ENCODE assay signal across 34 cellular contexts in the genomic region with DNA sequence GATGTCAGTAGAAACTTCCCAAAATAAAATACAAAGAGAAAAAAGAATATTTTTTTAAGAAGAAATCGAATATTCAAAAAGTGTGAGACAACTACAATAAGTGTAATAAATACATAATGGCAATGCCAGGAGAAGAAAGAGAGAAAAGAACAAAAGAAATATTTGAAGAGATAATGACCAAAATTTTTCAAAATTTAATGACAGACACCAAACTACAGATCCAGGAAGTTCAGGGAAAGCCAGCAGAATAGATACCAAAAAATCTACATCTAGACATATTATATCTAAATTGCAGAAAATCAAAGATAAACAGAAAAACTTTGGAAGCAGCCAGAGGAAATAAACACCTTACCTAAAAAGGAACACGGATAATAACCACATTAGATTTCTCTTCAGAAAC.
"Had no signal": no experiment of that assay in that cellular context is flagged by ENCODE, and none has a peak within 500 bp of the region (broad histone marks: within the 10 kb centered on the region; RNA-seq: fewer than 3 reads in every experiment).

No MANE protein-coding gene starts in this region.

- H3K36me3 Mint-ChIP-seq: activated CD8-positive, alpha-beta memory T cell treated with anti-CD3 and anti-CD28 coated beads, Interleukin-2, amount 10 ng/mL, durations not matched to agents 7 days and 5 days; activated naive CD8-positive, alpha-beta T cell; activated naive CD8-positive, alpha-beta T cell treated with anti-CD3 and anti-CD28 coated beads, Interleukin-2, amount 10 ng/mL, durations not matched to agents 7 days and 5 days; brain had no signal

- H3K27me3 Mint-ChIP-seq: activated CD4-positive, alpha-beta memory T cell treated with anti-CD3 and anti-CD28 coated beads for 36 hours; activated CD4-positive, alpha-beta T cell treated with anti-CD3 and anti-CD28 coated beads, Interleukin-2, amount 10 ng/mL, durations not matched to agents 24 days and 14 days; activated naive CD4-positive, alpha-beta T cell treated with anti-CD3 and anti-CD28 coated beads, Interleukin-2, amount 10 ng/mL, durations not matched to agents 7 days and 5 days; activated naive CD4-positive, alpha-beta T cell treated with anti-CD3 and anti-CD28 coated beads, Interleukin-2, amount 50 U/mL, for 24 hours; activated T-cell treated with anti-CD3 and anti-CD28 coated beads, Interleukin-2, amount 50 U/mL, for 24 hours; central memory CD8-positive, alpha-beta T cell; T-cell had no signal

- H3K27me3 ChIP-seq: ascending aorta, cardiac muscle cell had no signal

- DNase-seq: activated B cell treated with CpG ODN at 0.5 μM for 24 hours; activated CD4-positive, alpha-beta memory T cell treated with anti-CD3 and anti-CD28 coated beads for 36 hours; activated CD4-positive, alpha-beta T cell treated with anti-CD3 and anti-CD28 coated beads for 4 hours; activated CD4-positive, alpha-beta T cell treated with anti-CD3 and anti-CD28 coated beads, Interleukin-2, amount 10 ng/mL, durations not matched to agents 24 days and 14 days; activated CD4-positive, alpha-beta T cell treated with anti-CD3 and anti-CD28 coated beads, Interleukin-2, amount 50 U/mL, for 1 hour; activated CD4-positive, alpha-beta T cell treated with anti-CD3 and anti-CD28 coated beads, Interleukin-2, amount 50 U/mL, for 4 hours; activated CD4-positive, CD25-positive, alpha-beta regulatory T cell treated with anti-CD3 and anti-CD28 coated beads, Interleukin-2, amount 50 U/mL, for 72 hours; activated CD8-positive, alpha-beta memory T cell treated with anti-CD3 and anti-CD28 coated beads for 24 hours; activated CD8-positive, alpha-beta memory T cell treated with anti-CD3 and anti-CD28 coated beads, Interleukin-2, amount 10 ng/mL, durations not matched to agents 7 days and 5 days; activated CD8-positive, alpha-beta memory T cell treated with anti-CD3 and anti-CD28 coated beads, Interleukin-2, amount 50 U/mL, for 48 hours; activated CD8-positive, alpha-beta T cell treated with anti-CD3 and anti-CD28 coated beads, Interleukin-2, amount 10 ng/mL, durations not matched to agents 7 days and 5 days; activated effector memory CD4-positive, alpha-beta T cell treated with anti-CD3 and anti-CD28 coated beads, Interleukin-2, amount 50 U/mL, for 16 hours; activated naive CD4-positive, alpha-beta T cell treated with anti-CD3 and anti-CD28 coated beads, Interleukin-2, amount 10 ng/mL, durations not matched to agents 7 days and 5 days; activated naive CD4-positive, alpha-beta T cell treated with Interleukin-2 at 50 U/mL for 16 hours; activated naive CD8-positive, alpha-beta T cell treated with anti-CD3 and anti-CD28 coated beads, Interleukin-2, amount 10 ng/mL, durations not matched to agents 7 days and 5 days; activated naive CD8-positive, alpha-beta T cell treated with anti-CD3 and anti-CD28 coated beads, Interleukin-2, amount 50 U/mL, for 24 hours; activated T-cell treated with anti-CD3 and anti-CD28 coated beads, Interleukin-2, amount 50 U/mL, for 24 hours; activated T-cell treated with anti-CD3 and anti-CD28 coated beads, Interleukin-2, amount 50 U/mL, for 48 hours; amygdala; anterior cingulate cortex; caudate nucleus; cerebellar nuclear complex; T-cell; T-helper 2 cell; T-helper 9 cell had no signal

- H3K4me1 Mint-ChIP-seq: activated naive CD8-positive, alpha-beta T cell treated with anti-CD3 and anti-CD28 coated beads, Interleukin-2, amount 50 U/mL, for 24 hours; brain had no signal

- FAIRE-seq: bronchial epithelial cell, TTC549 had no signal

- H3K27ac Mint-ChIP-seq: activated B cell treated with CpG ODN at 0.5 μM for 24 hours; activated CD4-positive, alpha-beta memory T cell treated with anti-CD3 and anti-CD28 coated beads for 36 hours; activated CD4-positive, alpha-beta T cell treated with anti-CD3 and anti-CD28 coated beads, Interleukin-2, amount 10 ng/mL, durations not matched to agents 24 days and 14 days; activated CD8-positive, alpha-beta memory T cell treated with anti-CD3 and anti-CD28 coated beads, Interleukin-2, amount 10 ng/mL, durations not matched to agents 7 days and 5 days; activated CD8-positive, alpha-beta T cell treated with anti-CD3 and anti-CD28 coated beads, Interleukin-2, amount 10 ng/mL, durations not matched to agents 7 days and 5 days; activated naive CD4-positive, alpha-beta T cell treated with anti-CD3 and anti-CD28 coated beads, Interleukin-2, amount 10 ng/mL, durations not matched to agents 7 days and 5 days; activated naive CD4-positive, alpha-beta T cell treated with anti-CD3 and anti-CD28 coated beads, Interleukin-2, amount 50 U/mL, for 24 hours; activated naive CD8-positive, alpha-beta T cell; activated naive CD8-positive, alpha-beta T cell treated with anti-CD3 and anti-CD28 coated beads, Interleukin-2, amount 10 ng/mL, durations not matched to agents 7 days and 5 days; activated naive CD8-positive, alpha-beta T cell treated with anti-CD3 and anti-CD28 coated beads, Interleukin-2, amount 50 U/mL, for 24 hours; activated T-cell treated with anti-CD3 and anti-CD28 coated beads, Interleukin-2, amount 50 U/mL, for 24 hours; brain; T-cell; T-helper 2 cell treated with Interferon-gamma antibody and Interleukin-4, amounts not matched to agents 5 μg/mL and 100 μg/mL, for 36 hours had no signal

- H3K9me3 ChIP-seq: ascending aorta had no signal

- H3K4me3 Mint-ChIP-seq: activated B cell treated with CpG ODN at 0.5 μM for 24 hours; activated CD4-positive, alpha-beta memory T cell treated with anti-CD3 and anti-CD28 coated beads for 36 hours; activated CD4-positive, alpha-beta T cell treated with anti-CD3 and anti-CD28 coated beads, Interleukin-2, amount 10 ng/mL, durations not matched to agents 24 days and 14 days; activated CD8-positive, alpha-beta memory T cell treated with anti-CD3 and anti-CD28 coated beads, Interleukin-2, amount 10 ng/mL, durations not matched to agents 7 days and 5 days; activated CD8-positive, alpha-beta T cell treated with anti-CD3 and anti-CD28 coated beads, Interleukin-2, amount 10 ng/mL, durations not matched to agents 7 days and 5 days; activated naive CD4-positive, alpha-beta T cell treated with anti-CD3 and anti-CD28 coated beads, Interleukin-2, amount 10 ng/mL, durations not matched to agents 7 days and 5 days; activated naive CD4-positive, alpha-beta T cell treated with anti-CD3 and anti-CD28 coated beads, Interleukin-2, amount 50 U/mL, for 24 hours; activated naive CD8-positive, alpha-beta T cell; activated naive CD8-positive, alpha-beta T cell treated with anti-CD3 and anti-CD28 coated beads, Interleukin-2, amount 10 ng/mL, durations not matched to agents 7 days and 5 days; activated naive CD8-positive, alpha-beta T cell treated with anti-CD3 and anti-CD28 coated beads, Interleukin-2, amount 50 U/mL, for 24 hours; activated T-cell treated with anti-CD3 and anti-CD28 coated beads, Interleukin-2, amount 50 U/mL, for 24 hours; brain; central memory CD8-positive, alpha-beta T cell; T-cell; T-helper 2 cell treated with Interferon-gamma antibody and Interleukin-4, amounts not matched to agents 5 μg/mL and 100 μg/mL, for 36 hours had no signal

- H3K4me1 ChIP-seq: ascending aorta had no signal

- ATAC-seq: activated CD8-positive, alpha-beta memory T cell treated with anti-CD3 and anti-CD28 coated beads, Interleukin-2, amount 10 ng/mL, durations not matched to agents 7 days and 5 days; activated CD8-positive, alpha-beta T cell treated with anti-CD3 and anti-CD28 coated beads, Interleukin-2, amount 10 ng/mL, durations not matched to agents 7 days and 5 days; activated naive CD8-positive, alpha-beta T cell treated with anti-CD3 and anti-CD28 coated beads, Interleukin-2, amount 50 U/mL, for 24 hours; T-cell had no signal

- H3K27ac ChIP-seq: ascending aorta, cardiac muscle cell had no signal

- H3K36me3 ChIP-seq: ascending aorta, cardiac muscle cell had no signal

- H3K9me3 Mint-ChIP-seq: activated B cell treated with CpG ODN at 0.5 μM for 24 hours; activated CD4-positive, alpha-beta memory T cell treated with anti-CD3 and anti-CD28 coated beads for 36 hours; activated naive CD8-positive, alpha-beta T cell treated with anti-CD3 and anti-CD28 coated beads, Interleukin-2, amount 10 ng/mL, durations not matched to agents 7 days and 5 days; activated naive CD8-positive, alpha-beta T cell treated with anti-CD3 and anti-CD28 coated beads, Interleukin-2, amount 50 U/mL, for 24 hours; central memory CD8-positive, alpha-beta T cell had no signal

- H3K4me3 ChIP-seq: ascending aorta, cardiac muscle cell had no signal
